In the genomic region with DNA sequence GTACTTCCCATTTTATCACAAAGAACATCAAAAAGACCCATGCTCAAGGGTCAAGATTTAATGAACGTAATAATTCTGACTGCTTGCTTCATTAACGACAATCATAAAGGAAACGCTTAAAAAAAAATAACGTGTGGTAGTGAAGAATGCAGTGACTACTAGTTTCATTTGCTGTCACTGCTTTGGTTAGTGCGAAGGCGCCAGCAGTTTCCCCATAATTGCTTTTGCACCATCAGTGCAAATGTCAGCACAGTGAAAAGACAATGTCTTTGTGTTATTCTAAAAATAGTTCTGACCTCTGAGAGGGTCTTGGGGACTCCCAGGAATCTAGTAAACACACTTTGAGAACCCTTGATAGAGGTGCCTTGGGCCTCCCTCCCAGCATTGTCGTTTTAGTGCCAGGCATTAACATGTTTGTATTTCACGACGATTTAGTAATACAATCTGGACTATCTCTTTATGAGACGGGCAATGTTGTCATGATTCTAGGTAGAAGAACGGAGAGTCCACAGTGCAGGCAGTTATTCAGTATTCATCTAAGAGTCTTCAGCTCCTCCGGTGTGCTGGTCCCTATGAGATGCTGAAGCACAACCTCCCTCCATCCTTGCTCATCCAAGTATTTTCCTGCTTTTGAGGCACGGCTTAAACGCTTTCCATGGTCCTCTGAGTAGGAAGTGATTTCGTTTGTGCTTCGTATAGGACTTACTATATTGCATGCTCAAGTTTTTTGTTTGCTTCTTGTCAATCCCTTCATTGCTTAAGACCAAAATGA, we compare ENCODE assay signal across 1 cellular context.
TF ChIP-seq lines count a peak whose summit lies in the region.

No MANE protein-coding gene starts in this region.

TF ChIP-seq in H1, 55 proteins besides CTCF, POLR2A, EP300 and RAD21 (continued from another document):
- TF ChIP-seq, protein P1, sequence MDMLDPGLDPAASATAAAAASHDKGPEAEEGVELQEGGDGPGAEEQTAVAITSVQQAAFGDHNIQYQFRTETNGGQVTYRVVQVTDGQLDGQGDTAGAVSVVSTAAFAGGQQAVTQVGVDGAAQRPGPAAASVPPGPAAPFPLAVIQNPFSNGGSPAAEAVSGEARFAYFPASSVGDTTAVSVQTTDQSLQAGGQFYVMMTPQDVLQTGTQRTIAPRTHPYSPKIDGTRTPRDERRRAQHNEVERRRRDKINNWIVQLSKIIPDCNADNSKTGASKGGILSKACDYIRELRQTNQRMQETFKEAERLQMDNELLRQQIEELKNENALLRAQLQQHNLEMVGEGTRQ (IDR thresholded peaks at IDR 0.05; ENCODE audit: low read length), result no peak
- no peak for TF ChIP-seq GTF2F1 (IDR thresholded peaks at IDR 0.05; ENCODE audit: borderline replicate concordance, low read depth, low read length)
TF ChIP-seq in H1: peak in this region for 0.
